In the genomic region with DNA sequence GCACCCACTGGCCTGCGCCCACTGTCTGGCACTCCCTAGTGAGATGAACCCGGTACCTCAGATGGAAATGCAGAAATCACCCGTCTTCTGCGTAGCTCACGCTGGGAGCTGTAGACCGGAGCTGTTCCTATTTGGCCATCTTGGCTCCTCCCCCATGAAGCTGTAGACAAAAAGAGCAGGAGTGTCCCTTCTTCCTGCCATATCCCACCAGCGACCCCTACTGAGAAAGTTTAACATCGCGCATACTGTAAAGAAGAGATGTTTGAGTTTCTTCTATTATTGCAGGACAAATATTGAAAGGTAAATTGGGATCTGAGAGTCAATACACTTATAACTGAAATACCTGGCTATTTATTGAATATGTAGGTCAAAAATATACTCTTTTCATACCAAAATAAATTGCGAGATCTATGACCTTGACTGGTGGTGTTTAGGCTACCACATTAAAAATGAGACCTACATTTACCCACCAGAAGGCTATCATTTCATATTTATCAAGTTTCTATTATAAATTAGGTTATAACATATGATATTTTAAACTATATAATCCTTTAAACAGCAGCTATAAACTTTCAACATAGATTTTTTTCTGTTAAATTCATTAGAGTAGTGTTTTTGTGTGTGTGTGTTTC, we compare ENCODE assay signal across 9 cellular contexts.
DNase-seq lines count a peak whose midpoint lies in the region; ATAC-seq and TF ChIP-seq lines count a peak whose summit lies in the region.
"Had no signal": no experiment of that assay in that cellular context is flagged by ENCODE, and none has a peak within 500 bp of the region (broad histone marks: within the 10 kb centered on the region; RNA-seq: fewer than 3 reads in every experiment).

No MANE protein-coding gene starts in this region.

- H3K36me3 Mint-ChIP-seq in mesothelial cell of epicardium, result peaks cover 12% of the 10 kb centered on the region
- H3K36me3 Mint-ChIP-seq in activated naive CD8-positive, alpha-beta T cell treated with anti-CD3 and anti-CD28 coated beads for 36 hours, result no peaks in the 10 kb centered on the region

- DNase-seq in GM13976 (ENCODE audit: low spot score), result peak; percentile 32
- peak; percentile 52 for DNase-seq in NCI-H2171 (lab: John Stamatoyannopoulos, UW)
- DNase-seq in dermis microvascular lymphatic vessel endothelial cell (ENCODE audit: low read depth in 2 of 2), result peak; percentile 12 to 47
- peak; percentile 44 to 71 for DNase-seq in mesothelial cell of epicardium (ENCODE audit: low spot score in 2 of 2, unreplicated experiment in 2 of 2)
- no peak for DNase-seq in activated naive CD8-positive, alpha-beta T cell treated with anti-CD3 and anti-CD28 coated beads for 36 hours
- DNase-seq in activated T-cell treated with anti-CD3 and anti-CD28 coated beads for 4 hours, result no peak
- DNase-seq: activated T-cell treated with anti-CD3 and anti-CD28 coated beads, Interleukin-2, amount 50 U/mL, for 4 hours had no signal

- in situ Hi-C loops in GM13976 (cut with MboI; ENCODE audit: low sequenced_read_pairs, unreplicated experiment), result no loop called here

- H3K9me3 Mint-ChIP-seq in mesothelial cell of epicardium, result peaks cover 34% of the 10 kb centered on the region
- peaks cover 7% of the 10 kb centered on the region for H3K9me3 Mint-ChIP-seq in activated naive CD8-positive, alpha-beta T cell treated with anti-CD3 and anti-CD28 coated beads for 36 hours

- H3K27ac Mint-ChIP-seq in mesothelial cell of epicardium, result peak overlapping the region; percentile 88
- no peak overlapping the region for H3K27ac Mint-ChIP-seq in activated naive CD8-positive, alpha-beta T cell treated with anti-CD3 and anti-CD28 coated beads for 36 hours

- peaks cover 2% of the 10 kb centered on the region for H3K27me3 Mint-ChIP-seq in mesothelial cell of epicardium (ENCODE audit: low read depth)
- no peaks in the 10 kb centered on the region for H3K27me3 Mint-ChIP-seq in activated naive CD8-positive, alpha-beta T cell treated with anti-CD3 and anti-CD28 coated beads for 36 hours

- H3K4me1 Mint-ChIP-seq in mesothelial cell of epicardium, result no peaks in the 10 kb centered on the region
- H3K4me1 Mint-ChIP-seq in activated naive CD8-positive, alpha-beta T cell treated with anti-CD3 and anti-CD28 coated beads for 36 hours, result no peaks in the 10 kb centered on the region

- peak overlapping the region; percentile 87 for H3K4me3 Mint-ChIP-seq in mesothelial cell of epicardium
- H3K4me3 Mint-ChIP-seq in activated naive CD8-positive, alpha-beta T cell treated with anti-CD3 and anti-CD28 coated beads for 36 hours, result no peak overlapping the region
- H3K4me3 Mint-ChIP-seq: activated T-cell treated with anti-CD3 and anti-CD28 coated beads, Interleukin-2, amount 50 U/mL, for 4 hours had no signal

- TF ChIP-seq CTCF in GM13976 (IDR thresholded peaks at IDR 0.05; ENCODE audit: borderline replicate concordance, control extremely low read depth, extremely low read depth, insufficient read depth, missing control alignments), result no peak
- TF ChIP-seq CTCF in mesothelial cell of epicardium (IDR thresholded peaks at IDR 0.05; ENCODE audit: unreplicated experiment), result peak; percentile 64

- ATAC-seq in HG02623 (IDR thresholded peaks at IDR 0.05; ENCODE audit: unreplicated experiment), result no peak
- ATAC-seq in GM18520 (IDR thresholded peaks at IDR 0.05; ENCODE audit: unreplicated experiment), result no peak
- ATAC-seq: activated T-cell treated with anti-CD3 and anti-CD28 coated beads, Interleukin-2, amount 50 U/mL, for 4 hours had no signal

Comparison
In these comparisons a context has a peak if more than half of its experiments do, and no peak if none do; other contexts are left out.
1. DNase-seq: peak in GM13976 (single experiment), NCI-H2171 (single experiment), dermis microvascular lymphatic vessel endothelial cell (2 of 2) and mesothelial cell of epicardium (2 of 2); none in activated naive CD8-positive, alpha-beta T cell treated with anti-CD3 and anti-CD28 coated beads for 36 hours (single experiment) and activated T-cell treated with anti-CD3 and anti-CD28 coated beads for 4 hours (single experiment).